Comparison of ENCODE assay signal across 26 cellular contexts in genomic region chr21:27365394-27365793, GRCh38.
DNase-seq lines count a peak whose midpoint lies in the region; ATAC-seq and TF ChIP-seq lines count a peak whose summit lies in the region.
"Had no signal": no experiment of that assay in that cellular context is flagged by ENCODE, and none has a peak within 500 bp of the region (broad histone marks: within the 10 kb centered on the region; RNA-seq: fewer than 3 reads in every experiment).

No MANE protein-coding gene starts in this region.

- no peaks in the 10 kb centered on the region for H3K27me3 ChIP-seq in upper lobe of left lung
- H3K27me3 ChIP-seq: heart left ventricle, suprapubic skin, uterus had no signal

- DNase-seq in Daoy (ENCODE audit: low read depth) = peak; percentile 20
- DNase-seq in HT1080 (ENCODE audit: low read depth) = peak; percentile 62
- DNase-seq in choroid plexus epithelial cell (ENCODE audit: low read depth) = peak; percentile 33
- DNase-seq in myocyte (ENCODE audit: low read depth) = peak; percentile 36
- no peak for DNase-seq in upper lobe of left lung
- DNase-seq in DMS53 treated with DMSO at 0.1 percent for 48 hours (lab: John Stamatoyannopoulos, UW; ENCODE audit: unreplicated experiment) = no peak
- DNase-seq: activated CD4-positive, alpha-beta T cell treated with anti-CD3 and anti-CD28 coated beads, Interleukin-2, amount 10 ng/mL, durations not matched to agents 7 days and 5 days; activated naive CD4-positive, alpha-beta T cell treated with anti-CD3 and anti-CD28 coated beads, Interleukin-2, amount 10 ng/mL, durations not matched to agents 7 days and 5 days; amygdala; caudate nucleus; dermis blood vessel endothelial cell; heart left ventricle; Karpas-422; mesendoderm; naive B cell; NCI-H1092 treated with DMSO at 0.1 percent for 48 hours; NCI-H187 treated with DMSO at 0.1 percent for 48 hours; NCI-H748 treated with DMSO at 0.1 percent for 48 hours; nucleus accumbens; stimulated activated CD4-positive, alpha-beta T cell treated with anti-CD3 and anti-CD28 coated beads, Interleukin-4, amount 100 ng/mL, for 1 hour; uterus; WERI-Rb-1 had no signal

- H3K4me1 ChIP-seq in upper lobe of left lung = no peaks in the 10 kb centered on the region
- H3K4me1 ChIP-seq: suprapubic skin, uterus had no signal

- TF ChIP-seq POLR2A in upper lobe of left lung (IDR thresholded peaks at IDR 0.05) = no peak

- H3K9me3 ChIP-seq in upper lobe of left lung = no peaks in the 10 kb centered on the region
- H3K9me3 ChIP-seq: heart left ventricle, suprapubic skin, uterus had no signal

- ATAC-seq in upper lobe of left lung (ENCODE audit: low FRiP score in 2 of 2) = no peak
- ATAC-seq in HG03045 (IDR thresholded peaks at IDR 0.05; ENCODE audit: unreplicated experiment) = no peak
- no peak for ATAC-seq in HG02973 (IDR thresholded peaks at IDR 0.05; ENCODE audit: unreplicated experiment)
- ATAC-seq: heart left ventricle; stimulated activated memory B cell treated with anti-CD40 and anti-IgM and Interleukin-4, amounts not matched to agents 10 μg/mL and 1 μg/mL and 100 μg/mL, for 72 hours had no signal

- H3K4me3 ChIP-seq in choroid plexus epithelial cell (ENCODE audit: low read depth, low read length) (no peak overlapping the region), upper lobe of left lung (no peak overlapping the region)
- H3K4me3 ChIP-seq: heart left ventricle, suprapubic skin, uterus had no signal

- no peak for TF ChIP-seq EP300 in upper lobe of left lung (IDR thresholded peaks at IDR 0.05)

- no peaks in the 10 kb centered on the region for H3K36me3 ChIP-seq in upper lobe of left lung
- H3K36me3 ChIP-seq: heart left ventricle, suprapubic skin, uterus, WERI-Rb-1 had no signal

- no peak overlapping the region for H3K27ac ChIP-seq in upper lobe of left lung
- H3K27ac ChIP-seq: heart left ventricle, suprapubic skin, uterus, WERI-Rb-1 had no signal

- TF ChIP-seq CTCF in choroid plexus epithelial cell (conservative IDR thresholded peaks at IDR 0.05; ENCODE audit: low read depth, low read length) (no peak), upper lobe of left lung (IDR thresholded peaks at IDR 0.05) (no peak)

Comparison
In these comparisons a context has a peak if more than half of its experiments do, and no peak if none do; other contexts are left out.
1. DNase-seq: peak in Daoy (single experiment), HT1080 (single experiment), choroid plexus epithelial cell (single experiment) and myocyte (single experiment); none in upper lobe of left lung (0 of 2) and DMS53 treated with DMSO at 0.1 percent for 48 hours (single experiment).